Comparison of ENCODE assay signal across 12 cellular contexts in genomic region chr11:61111786-61112517, GRCh38. TPM values are rescaled to one million over a fixed set of nuclear protein-coding genes. Genes with fewer than 3 reads are reported as not detected.
DNase-seq lines count a peak whose midpoint lies in the region; ATAC-seq lines count a peak whose summit lies in the region.
"Had no signal": no experiment of that assay in that cellular context is flagged by ENCODE, and none has a peak within 500 bp of the region (broad histone marks: within the 10 kb centered on the region; RNA-seq: fewer than 3 reads in every experiment).

No MANE protein-coding gene starts in this region.

- no peaks in the 10 kb centered on the region for H3K9me3 ChIP-seq in naive thymus-derived CD4-positive, alpha-beta T cell (ENCODE audit: control insufficient read depth in 2 of 3, low read length in 3 of 3)
- no peaks in the 10 kb centered on the region for H3K9me3 ChIP-seq in aorta (ENCODE audit: control insufficient read depth, low read length)

- H3K4me3 ChIP-seq in naive thymus-derived CD4-positive, alpha-beta T cell (ENCODE audit: low read length), result peak overlapping the region; percentile 31
- no peak overlapping the region for H3K4me3 ChIP-seq in aorta (ENCODE audit: low read length in 2 of 2)

- H3K36me3 Mint-ChIP-seq in activated T-cell treated with anti-CD3 and anti-CD28 coated beads, Interleukin-2, amount 50 U/mL, for 4 hours (ENCODE audit: insufficient read depth), result peaks cover 61% of the 10 kb centered on the region
- H3K36me3 Mint-ChIP-seq in naive thymus-derived CD4-positive, alpha-beta T cell, result peaks cover 5 to 77% (median 40%) of the 10 kb centered on the region in 5 donors
- H3K36me3 Mint-ChIP-seq: IgD-negative memory B cell had no signal

- peaks cover 58 to 93% of the 10 kb centered on the region in 2 donors for H3K4me1 ChIP-seq in naive thymus-derived CD4-positive, alpha-beta T cell (ENCODE audit: control insufficient read depth in 2 of 2, insufficient read depth in 2 of 2, low read length in 2 of 2)
- no peaks in the 10 kb centered on the region for H3K4me1 ChIP-seq in aorta (ENCODE audit: control insufficient read depth in 1 of 2, insufficient read depth in 2 of 2, low read length in 2 of 2)

- H3K36me3 ChIP-seq in naive thymus-derived CD4-positive, alpha-beta T cell (ENCODE audit: control insufficient read depth in 2 of 3, insufficient read depth in 3 of 3, low read length in 3 of 3), result peaks cover 17 to 54% (median 20%) of the 10 kb centered on the region in 3 experiments
- no peaks in the 10 kb centered on the region for H3K36me3 ChIP-seq in aorta (ENCODE audit: control insufficient read depth in 1 of 2, insufficient read depth in 2 of 2, low read length in 1 of 2)

- intact Hi-C loops in naive thymus-derived CD4-positive, alpha-beta T cell (cut with micrococcal nuclease), result loop anchor here (1.0 to 5.0 kb wide), 9 partner anchors 8 to 125 kb away; partner anchors contain the start of gene CD5 (in 2 of the 2)
- intact Hi-C loops in aorta (cut with DNase I), result no loop called here
- intact Hi-C loops in Right ventricle myocardium inferior (cut with DNase I), result no loop called here

- ATAC-seq in activated T-cell treated with anti-CD3 and anti-CD28 coated beads, Interleukin-2, amount 50 U/mL, for 4 hours, result peak; percentile 85 to 92
- peak; percentile 81 for ATAC-seq in naive thymus-derived CD4-positive, alpha-beta T cell
- ATAC-seq in aorta (ENCODE audit: low FRiP score), result no peak
- ATAC-seq in HG03439 (IDR thresholded peaks at IDR 0.05; ENCODE audit: unreplicated experiment), result no peak
- no peak for ATAC-seq in Right ventricle myocardium inferior
- ATAC-seq in HG03139 (IDR thresholded peaks at IDR 0.05; ENCODE audit: unreplicated experiment), result no peak
- ATAC-seq: HCT116 had no signal

- H3K9me3 Mint-ChIP-seq in activated T-cell treated with anti-CD3 and anti-CD28 coated beads, Interleukin-2, amount 50 U/mL, for 4 hours, result no peaks in the 10 kb centered on the region
- H3K9me3 Mint-ChIP-seq in naive thymus-derived CD4-positive, alpha-beta T cell, result peaks cover 0 to 8% (median 0%) of the 10 kb centered on the region in 11 donors
- H3K9me3 Mint-ChIP-seq: dendritic cell treated with granulocyte-macrophage colony-stimulating factor and Interleukin-4, amounts not matched to agents 40 ng/mL and 50 ng/mL, for 4 days; IgD-negative memory B cell had no signal

- no peaks in the 10 kb centered on the region for H3K27me3 ChIP-seq in naive thymus-derived CD4-positive, alpha-beta T cell (ENCODE audit: control insufficient read depth in 2 of 2, insufficient read depth in 2 of 2, low read length in 2 of 2)
- no peaks in the 10 kb centered on the region for H3K27me3 ChIP-seq in aorta (ENCODE audit: control insufficient read depth in 1 of 2, insufficient read depth in 2 of 2, low read length in 1 of 2)

- no peaks in the 10 kb centered on the region for H3K27me3 Mint-ChIP-seq in activated T-cell treated with anti-CD3 and anti-CD28 coated beads, Interleukin-2, amount 50 U/mL, for 4 hours (ENCODE audit: low read depth)
- H3K27me3 Mint-ChIP-seq in naive thymus-derived CD4-positive, alpha-beta T cell, result no peaks in the 10 kb centered on the region
- H3K27me3 Mint-ChIP-seq: IgD-negative memory B cell had no signal

- DNase-seq in activated gamma-delta T cell treated with Interleukin-2 at 50 U/mL for 16 hours (peak; percentile 36), activated gamma-delta T cell (lab: John Stamatoyannopoulos, UW) (no peak), aorta (peak; percentile 25 to 27), Right ventricle myocardium inferior (ENCODE audit: missing footprints) (no peak)
- peak; percentile 36 for DNase-seq in activated T-cell treated with anti-CD3 and anti-CD28 coated beads, Interleukin-2, amount 50 U/mL, for 4 hours
- peak in 8 of 9 donors; percentile 57 to 78 (median 74) for DNase-seq in naive thymus-derived CD4-positive, alpha-beta T cell
- DNase-seq: NCI-H2081 treated with DMSO at 0.1 percent for 48 hours had no signal

- H3K27ac Mint-ChIP-seq in naive thymus-derived CD4-positive, alpha-beta T cell, result peak overlapping the region in 7 of 9 donors; percentile 81 to 98 (median 92)
- H3K27ac Mint-ChIP-seq: dendritic cell treated with granulocyte-macrophage colony-stimulating factor and Interleukin-4, amounts not matched to agents 40 ng/mL and 50 ng/mL, for 4 days had no signal

- WGBS in aorta, 2 donors, result 88 to 89% methylated on average over 11 of the region's 11 CpGs

- POLR2A ChIA-PET in naive thymus-derived CD4-positive, alpha-beta T cell (lab: Charles Lee), result interaction anchor here (0.5 to 12.0 kb wide), 24 partner anchors 9 to 198 kb away, joined by 3 to 113 read pairs (median 6); partner anchors contain the start of genes CD5 and TMEM109

- CTCF ChIA-PET in naive thymus-derived CD4-positive, alpha-beta T cell (lab: Charles Lee), result interaction anchor here (1.1 to 3.6 kb wide), 12 partner anchors 10 to 130 kb away, joined by 3 to 29 read pairs (median 4); no protein-coding TSS in a partner anchor

- H3K27ac ChIP-seq in naive thymus-derived CD4-positive, alpha-beta T cell (ENCODE audit: low read depth, low read length), result peak overlapping the region; percentile 78
- H3K27ac ChIP-seq in aorta (ENCODE audit: low read depth in 1 of 2, low read length in 2 of 2), result no peak overlapping the region

- peak overlapping the region; percentile 74 for H3K4me3 Mint-ChIP-seq in activated T-cell treated with anti-CD3 and anti-CD28 coated beads, Interleukin-2, amount 50 U/mL, for 4 hours
- H3K4me3 Mint-ChIP-seq in naive thymus-derived CD4-positive, alpha-beta T cell, result peak overlapping the region in 9 of 10 donors; percentile 82 to 93 (median 86)
- H3K4me3 Mint-ChIP-seq: dendritic cell treated with granulocyte-macrophage colony-stimulating factor and Interleukin-4, amounts not matched to agents 40 ng/mL and 50 ng/mL, for 4 days had no signal

- peaks cover 98% of the 10 kb centered on the region for H3K4me1 Mint-ChIP-seq in activated T-cell treated with anti-CD3 and anti-CD28 coated beads, Interleukin-2, amount 50 U/mL, for 4 hours (ENCODE audit: low read depth)
- H3K4me1 Mint-ChIP-seq in naive thymus-derived CD4-positive, alpha-beta T cell, result peaks cover 81 to 100% (median 97%) of the 10 kb centered on the region in 7 donors

RNA-seq across cellular contexts. Expression of gene CD5, which starts 9.7 kb away (rescaled TPM):
- 100 to 1,000 TPM; 318 to 420 (median 359) TPM for total RNA-seq in activated T-cell treated with anti-CD3 and anti-CD28 coated beads, Interleukin-2, amount 50 U/mL, for 4 hours
- 100 to 1,000 TPM; 180 to 399 (median 224) TPM for total RNA-seq in naive thymus-derived CD4-positive, alpha-beta T cell
- polyA plus RNA-seq in naive thymus-derived CD4-positive, alpha-beta T cell, result 100 to 1,000 TPM; 217 to 371 TPM
- total RNA-seq in aorta (1 to 10 TPM in 1 of 2 donors, under 1 TPM in 1; 0.58 to 1.7 TPM), Right ventricle myocardium inferior (not detected)
- polyA plus RNA-seq in aorta, result under 1 TPM in 1 of 2 donors, not detected in 1; 0.67 TPM

RNA-seq across cellular contexts. Expression of gene VPS37C, which starts 49.3 kb away (rescaled TPM):
- 10 to 100 TPM; 16.1 to 18.4 (median 17.0) TPM for total RNA-seq in activated T-cell treated with anti-CD3 and anti-CD28 coated beads, Interleukin-2, amount 50 U/mL, for 4 hours
- 10 to 100 TPM in 1 of 5 experiments, 1 to 10 TPM in 4; 4.1 to 12.0 (median 7.9) TPM for total RNA-seq in naive thymus-derived CD4-positive, alpha-beta T cell
- under 1 TPM; 0.31 to 0.82 TPM for polyA plus RNA-seq in naive thymus-derived CD4-positive, alpha-beta T cell
- 10 to 100 TPM; 29.8 to 39.9 TPM for total RNA-seq in aorta
- polyA plus RNA-seq in aorta, result 10 to 100 TPM; 12.7 to 14.0 TPM
- 16.5 TPM for total RNA-seq in Right ventricle myocardium inferior

Comparison
In these comparisons a context has a peak if more than half of its experiments do, and no peak if none do; other contexts are left out.
1. DNase-seq: peak in activated gamma-delta T cell treated with Interleukin-2 at 50 U/mL for 16 hours (single experiment), activated T-cell treated with anti-CD3 and anti-CD28 coated beads, Interleukin-2, amount 50 U/mL, for 4 hours (single experiment), naive thymus-derived CD4-positive, alpha-beta T cell (8 of 9) and aorta (2 of 2); none in activated gamma-delta T cell (single experiment) and Right ventricle myocardium inferior (single experiment).
2. ATAC-seq: peak in activated T-cell treated with anti-CD3 and anti-CD28 coated beads, Interleukin-2, amount 50 U/mL, for 4 hours (2 of 2) and naive thymus-derived CD4-positive, alpha-beta T cell (single experiment); none in aorta (single experiment), HG03439 (single experiment), Right ventricle myocardium inferior (single experiment) and HG03139 (single experiment).
3. RNA of gene CD5, which starts 9.7 kb away (total RNA-seq): 318 to 420 TPM in activated T-cell treated with anti-CD3 and anti-CD28 coated beads, Interleukin-2, amount 50 U/mL, for 4 hours and 180 to 399 TPM in naive thymus-derived CD4-positive, alpha-beta T cell; 0.58 to 1.7 TPM in aorta and not detected in Right ventricle myocardium inferior (single experiment); every median in the first group is over 10 times any median in the second.
4. intact Hi-C loops: an anchor here in naive thymus-derived CD4-positive, alpha-beta T cell (1.0 to 5.0 kb wide); none called in aorta and Right ventricle myocardium inferior.